ENCODE assay signal across 2 cellular contexts in genomic region chr4:24537025-24537424, GRCh38.
TF ChIP-seq lines count a peak whose summit lies in the region.

No MANE protein-coding gene starts in this region.

TF ChIP-seq in HCT116, 20 proteins besides CTCF, POLR2A, EP300 and RAD21:
- TF ChIP-seq JUND (IDR thresholded peaks at IDR 0.05) (no peak), ZNF274 (IDR thresholded peaks at IDR 0.05; ENCODE audit: low read depth, low read length) (no peak), ZBTB33 (IDR thresholded peaks at IDR 0.05; ENCODE audit: extremely low read depth, insufficient replicate concordance, low read length) (no peak), CEBPB (IDR thresholded peaks at IDR 0.05; ENCODE audit: low read depth) (no peak), POLR2AphosphoS5 (IDR thresholded peaks at IDR 0.05; ENCODE audit: low read depth, low read length) (no peak), ZFX (IDR thresholded peaks at IDR 0.05) (no peak)

TF ChIP-seq in K562, 482 proteins besides CTCF, POLR2A, EP300 and RAD21:
- no peak for TF ChIP-seq E2F6 (IDR thresholded peaks at IDR 0.05; ENCODE audit: borderline replicate concordance in 1 of 2, extremely low read depth in 1 of 2, insufficient read depth in 1 of 2, insufficient read length in 1 of 2, low read depth in 1 of 2, low read length in 1 of 2, poor library complexity in 1 of 2, severe bottlenecking in 1 of 2)
- no peak for TF ChIP-seq NR2C1 (IDR thresholded peaks at IDR 0.05)
- TF ChIP-seq NR2C1 (tag; IDR thresholded peaks at IDR 0.05) = no peak
- no peak for TF ChIP-seq NCOA2 (IDR thresholded peaks at IDR 0.05; ENCODE audit: partially characterized antibody in 2 of 2)
- no peak for TF ChIP-seq TEAD4 (IDR thresholded peaks at IDR 0.05; ENCODE audit: low read length)
- no peak for TF ChIP-seq TEAD4 (CRISPR knock-in tag; IDR thresholded peaks at IDR 0.05; ENCODE audit: borderline replicate concordance)
- no peak for TF ChIP-seq TRIM24 (IDR thresholded peaks at IDR 0.05)
- TF ChIP-seq KLF10 (CRISPR knock-in tag; IDR thresholded peaks at IDR 0.05) = no peak
- no peak for TF ChIP-seq GTF2B (IDR thresholded peaks at IDR 0.05; ENCODE audit: extremely low read depth, insufficient read length)
- no peak for TF ChIP-seq RCOR1 (IDR thresholded peaks at IDR 0.05; ENCODE audit: borderline replicate concordance in 1 of 2, low read depth in 2 of 2, low read length in 2 of 2)
- no peak for TF ChIP-seq MBD2 (IDR thresholded peaks at IDR 0.05; ENCODE audit: borderline replicate concordance, low read depth)
- TF ChIP-seq PHF21A (IDR thresholded peaks at IDR 0.05; ENCODE audit: borderline replicate concordance, low read depth) = no peak
- TF ChIP-seq SMC3 (conservative IDR thresholded peaks at IDR 0.05; ENCODE audit: insufficient read depth, low read depth, low read length) = no peak
- no peak for TF ChIP-seq SMARCC2 (IDR thresholded peaks at IDR 0.05; ENCODE audit: low read depth)
- no peak for TF ChIP-seq ILF3 (IDR thresholded peaks at IDR 0.05; ENCODE audit: borderline replicate concordance)
- TF ChIP-seq ZNF561 (CRISPR knock-in tag; conservative IDR thresholded peaks at IDR 0.05) = no peak
- TF ChIP-seq USF2 (CRISPR knock-in tag; IDR thresholded peaks at IDR 0.05) = no peak
- no peak for TF ChIP-seq E2F3 (CRISPR knock-in tag; IDR thresholded peaks at IDR 0.05)
- TF ChIP-seq NR2C2 (CRISPR knock-in tag; IDR thresholded peaks at IDR 0.05) = no peak
- no peak for TF ChIP-seq NR2C2 (tag; IDR thresholded peaks at IDR 0.05)
